Comparison of ENCODE assay signal across 21 cellular contexts in the genomic region with DNA sequence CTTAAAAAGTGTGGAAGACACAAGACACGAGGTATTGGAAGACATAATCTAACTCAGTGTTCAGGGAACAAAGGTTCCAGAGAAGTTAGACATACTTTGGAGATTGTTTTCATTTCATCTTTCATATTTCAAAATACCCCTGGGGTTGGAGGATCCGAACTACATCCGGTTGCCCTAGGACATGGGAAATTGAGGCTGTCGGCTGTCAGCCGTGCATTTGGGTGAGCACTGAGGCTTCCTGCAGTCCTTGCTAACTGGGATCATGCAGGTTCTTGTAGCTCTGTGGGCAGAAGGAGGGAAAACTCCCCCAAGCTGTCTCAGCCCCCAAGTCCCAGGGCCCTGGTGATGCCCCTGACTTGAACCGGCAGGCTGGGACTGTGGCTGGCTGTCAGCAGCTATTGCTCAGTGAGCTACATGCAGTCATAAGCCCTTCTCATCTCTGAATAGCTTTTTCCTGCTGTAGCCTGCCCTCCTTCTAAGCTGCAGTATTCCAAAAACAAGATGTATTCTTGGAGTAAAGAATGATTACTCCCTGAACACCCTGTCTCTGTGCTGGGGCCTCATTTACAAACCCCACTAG. TPM values are rescaled to one million over a fixed set of nuclear protein-coding genes. Genes with fewer than 3 reads are reported as not detected.
DNase-seq lines count a peak whose midpoint lies in the region; ATAC-seq and TF ChIP-seq lines count a peak whose summit lies in the region.
"Had no signal": no experiment of that assay in that cellular context is flagged by ENCODE, and none has a peak within 500 bp of the region (broad histone marks: within the 10 kb centered on the region; RNA-seq: fewer than 3 reads in every experiment).

No MANE protein-coding gene starts in this region.

- 0 out of 2 replicates have a peak, but pooled peaks cover 5% of the 10 kb centered on the region for H3K36me3 ChIP-seq in SK-N-MC (ENCODE audit: insufficient read depth, low read length)
- H3K36me3 ChIP-seq: colonic mucosa had no signal

- H3K9ac ChIP-seq in SK-N-MC (ENCODE audit: insufficient read length) = peak overlapping the region; percentile 17

- peak overlapping the region; percentile 70; the same call in 1 of the 2 replicates for H3K27ac ChIP-seq in SK-N-MC
- peak overlapping the region; percentile 35 for H3K27ac ChIP-seq in layer of hippocampus (ENCODE audit: low read depth, low read length)
- H3K27ac ChIP-seq: colonic mucosa, upper lobe of right lung had no signal

- peaks cover 56% of the 10 kb centered on the region for H3K36me3 Mint-ChIP-seq in brain

- H3K4me3 Mint-ChIP-seq in brain = peak overlapping the region; percentile 49 to 89 (median 77)
- H3K4me3 Mint-ChIP-seq: activated B cell treated with CpG ODN at 0.5 μM for 24 hours; activated naive CD8-positive, alpha-beta T cell treated with anti-CD3 and anti-CD28 coated beads for 36 hours; effector memory CD8-positive, alpha-beta T cell; naive B cell had no signal

- H3K9me3 Mint-ChIP-seq in brain = peaks cover 0 to 2% (median 0%) of the 10 kb centered on the region in 5 experiments
- H3K9me3 Mint-ChIP-seq: activated B cell treated with CpG ODN at 0.5 μM for 24 hours; activated naive CD8-positive, alpha-beta T cell treated with anti-CD3 and anti-CD28 coated beads for 36 hours; effector memory CD8-positive, alpha-beta T cell; naive B cell had no signal

- TF ChIP-seq CTCF in brain (conservative IDR thresholded peaks at IDR 0.05) = no peak

- no peaks in the 10 kb centered on the region for H3K27me3 Mint-ChIP-seq in brain
- H3K27me3 Mint-ChIP-seq: activated B cell treated with CpG ODN at 0.5 μM for 24 hours; activated naive CD8-positive, alpha-beta T cell treated with anti-CD3 and anti-CD28 coated beads for 36 hours; effector memory CD8-positive, alpha-beta T cell; naive B cell had no signal

- peaks cover 43% of the 10 kb centered on the region for H3K4me1 Mint-ChIP-seq in brain
- H3K4me1 Mint-ChIP-seq: activated B cell treated with CpG ODN at 0.5 μM for 24 hours had no signal

- DNase-seq in SK-N-MC (ENCODE audit: low read depth, low spot score) (no peak), occipital lobe (lab: John Stamatoyannopoulos, UW) (peak; percentile 37), NCI-H82 (lab: John Stamatoyannopoulos, UW) (no peak), kidney tubule cell (ENCODE audit: low spot score) (no peak)
- no peak for DNase-seq in stimulated activated CD8-positive, alpha-beta memory T cell treated with anti-CD3 and anti-CD28 coated beads, Interleukin-4, amount 100 ng/mL, for 48 hours
- DNase-seq: activated B cell treated with CpG ODN at 0.5 μM for 24 hours; activated CD4-positive, alpha-beta T cell treated with anti-CD3 and anti-CD28 coated beads, Interleukin-2, amount 50 U/mL, for 4 hours; activated CD8-positive, alpha-beta memory T cell treated with anti-CD3 and anti-CD28 coated beads, Interleukin-2, amount 50 U/mL, for 4 hours; activated naive CD8-positive, alpha-beta T cell treated with anti-CD3 and anti-CD28 coated beads for 36 hours; colonic mucosa; effector memory CD8-positive, alpha-beta T cell; foreskin melanocyte; mammary epithelial cell; MV-4-11; naive B cell; NCI-H1694; upper lobe of right lung had no signal

- H3K27me3 ChIP-seq in layer of hippocampus (ENCODE audit: control insufficient read depth, insufficient read depth, low read length) = no peaks in the 10 kb centered on the region
- H3K27me3 ChIP-seq: colonic mucosa, upper lobe of right lung had no signal

- H3K27ac Mint-ChIP-seq in brain = peak overlapping the region; percentile 95 to 99 (median 98)
- H3K27ac Mint-ChIP-seq: activated B cell treated with CpG ODN at 0.5 μM for 24 hours; activated naive CD8-positive, alpha-beta T cell treated with anti-CD3 and anti-CD28 coated beads for 36 hours had no signal

- H3K9me3 ChIP-seq in SK-N-MC (ENCODE audit: low read depth, low read length) = no peaks in the 10 kb centered on the region
- H3K9me3 ChIP-seq: colonic mucosa, upper lobe of right lung had no signal

- no peak for ATAC-seq in HG02981 (IDR thresholded peaks at IDR 0.05; ENCODE audit: unreplicated experiment)
- ATAC-seq: effector memory CD8-positive, alpha-beta T cell; GM12878; upper lobe of right lung had no signal

- peak overlapping the region; percentile 47 for H3K4me3 ChIP-seq in SK-N-MC
- H3K4me3 ChIP-seq: colonic mucosa, GM12878, upper lobe of right lung had no signal

RNA-seq across cellular contexts. Expression of gene MTRES1, which starts 17.8 kb away (rescaled TPM):
- 24.0 TPM for polyA plus RNA-seq in brain (ENCODE audit: insufficient read depth, low read depth, low replicate concordance)
- 28.4 TPM for total RNA-seq in occipital lobe
